Comparison of ENCODE assay signal across 18 cellular contexts in the genomic region with DNA sequence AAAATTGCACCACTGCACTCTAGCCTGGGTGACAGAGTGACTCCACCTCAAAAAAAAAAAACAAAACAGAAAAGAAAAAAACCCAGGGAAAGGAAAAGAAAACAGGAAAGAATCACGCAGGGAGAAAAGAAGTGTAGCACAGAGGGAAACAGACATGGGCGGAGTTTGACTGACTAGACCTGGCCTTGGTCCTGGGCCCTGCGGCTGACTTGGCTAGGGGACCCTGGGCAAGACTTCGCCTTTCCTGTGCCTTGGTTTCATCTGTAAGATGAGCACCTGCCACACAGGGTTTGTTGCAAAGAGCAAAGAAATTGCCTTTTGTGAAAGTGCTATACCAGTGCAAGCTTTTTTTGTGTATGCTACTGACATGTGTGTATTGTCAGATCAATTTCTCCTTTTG.
"Had no signal": no experiment of that assay in that cellular context is flagged by ENCODE, and none has a peak within 500 bp of the region (broad histone marks: within the 10 kb centered on the region; RNA-seq: fewer than 3 reads in every experiment).

No MANE protein-coding gene starts in this region.

- H3K36me3 Mint-ChIP-seq: activated naive CD8-positive, alpha-beta T cell; immature natural killer cell; mesothelial cell of epicardium; stimulated activated effector memory CD8-positive, alpha-beta T cell treated with anti-CD3 and anti-CD28 coated beads, Interleukin-12 subunit alpha, Interleukin-12 subunit beta, amount 100 ng/mL, for 72 hours had no signal

- H3K36me3 ChIP-seq: breast epithelium, heart left ventricle, lower lobe of right lung, tibial artery had no signal

- H3K27ac Mint-ChIP-seq: activated CD4-positive, alpha-beta T cell treated with anti-CD3 and anti-CD28 coated beads, Interleukin-2, amount 10 ng/mL, durations not matched to agents 7 days and 5 days; activated naive CD8-positive, alpha-beta T cell; activated T-cell treated with anti-CD3 and anti-CD28 coated beads, Interleukin-2, amount 50 U/mL, for 72 hours; immature natural killer cell; mesothelial cell of epicardium; stimulated activated effector memory CD8-positive, alpha-beta T cell treated with anti-CD3 and anti-CD28 coated beads, Interleukin-12 subunit alpha, Interleukin-12 subunit beta, amount 100 ng/mL, for 72 hours; T-helper 2 cell treated with Interferon-gamma antibody and Interleukin-4, amounts not matched to agents 5 μg/mL and 100 μg/mL, for 36 hours had no signal

- H3K4me3 ChIP-seq: breast epithelium, heart left ventricle, lower lobe of right lung, tibial artery had no signal

- H3K9ac ChIP-seq: parathyroid adenoma had no signal

- DNase-seq: activated CD4-positive, alpha-beta T cell treated with anti-CD3 and anti-CD28 coated beads, Interleukin-2, amount 10 ng/mL, durations not matched to agents 7 days and 5 days; activated CD8-positive, alpha-beta memory T cell treated with anti-CD3 and anti-CD28 coated beads, Interleukin-2, amount 50 U/mL, for 48 hours; activated gamma-delta T cell; activated T-cell treated with anti-CD3 and anti-CD28 coated beads, Interleukin-2, amount 50 U/mL, for 72 hours; amniotic stem cell; dermis blood vessel endothelial cell; heart left ventricle; immature natural killer cell; lower lobe of right lung; retina; stimulated activated CD4-positive, alpha-beta T cell treated with anti-CD3 and anti-CD28 coated beads, Interleukin-12 subunit alpha, Interleukin-12 subunit beta, amount 100 ng/mL, for 4 hours; tibial artery had no signal

- ATAC-seq: activated T-cell treated with anti-CD3 and anti-CD28 coated beads, Interleukin-2, amount 50 U/mL, for 72 hours; heart left ventricle; lower lobe of right lung had no signal

- H3K4me3 Mint-ChIP-seq: activated CD4-positive, alpha-beta T cell treated with anti-CD3 and anti-CD28 coated beads, Interleukin-2, amount 10 ng/mL, durations not matched to agents 7 days and 5 days; activated naive CD8-positive, alpha-beta T cell; activated T-cell treated with anti-CD3 and anti-CD28 coated beads, Interleukin-2, amount 50 U/mL, for 72 hours; immature natural killer cell; mesothelial cell of epicardium; stimulated activated effector memory CD8-positive, alpha-beta T cell treated with anti-CD3 and anti-CD28 coated beads, Interleukin-12 subunit alpha, Interleukin-12 subunit beta, amount 100 ng/mL, for 72 hours; T-helper 2 cell treated with Interferon-gamma antibody and Interleukin-4, amounts not matched to agents 5 μg/mL and 100 μg/mL, for 36 hours had no signal

- H3K4me1 ChIP-seq: breast epithelium, heart left ventricle, lower lobe of right lung had no signal

- H3K9me3 ChIP-seq: breast epithelium, heart left ventricle, lower lobe of right lung, tibial artery had no signal

- H3K27ac ChIP-seq: breast epithelium, heart left ventricle, lower lobe of right lung, parathyroid adenoma, tibial artery had no signal

- H3K9me3 Mint-ChIP-seq: activated CD4-positive, alpha-beta T cell treated with anti-CD3 and anti-CD28 coated beads, Interleukin-2, amount 10 ng/mL, durations not matched to agents 7 days and 5 days; activated T-cell treated with anti-CD3 and anti-CD28 coated beads, Interleukin-2, amount 50 U/mL, for 72 hours; immature natural killer cell; mesothelial cell of epicardium; stimulated activated effector memory CD8-positive, alpha-beta T cell treated with anti-CD3 and anti-CD28 coated beads, Interleukin-12 subunit alpha, Interleukin-12 subunit beta, amount 100 ng/mL, for 72 hours; T-helper 2 cell treated with Interferon-gamma antibody and Interleukin-4, amounts not matched to agents 5 μg/mL and 100 μg/mL, for 36 hours had no signal
